14 cellular contexts compared by ENCODE assay signal in genomic region chr6:154161689-154162088, GRCh38.
A peak's percentile ranks its signal among the peaks of the same experiment; 100 is the strongest.
DNase-seq lines count a peak whose midpoint lies in the region; ATAC-seq, FAIRE-seq and TF ChIP-seq lines count a peak whose summit lies in the region.
"Had no signal": no experiment of that assay in that cellular context is flagged by ENCODE, and none has a peak within 500 bp of the region (broad histone marks: within the 10 kb centered on the region; RNA-seq: fewer than 3 reads in every experiment).

No MANE protein-coding gene starts in this region.

- no TSS peak for BruUV-seq in A673 (replicated peaks; lab: Mats Ljungman, UMichigan)

- no peaks in the 10 kb centered on the region for H4K20me1 ChIP-seq in hepatocyte (ENCODE audit: insufficient read depth, poor library complexity, severe bottlenecking)

- no peak for TF ChIP-seq CTCF in upper lobe of left lung (IDR thresholded peaks at IDR 0.05)
- TF ChIP-seq CTCF in A673 (conservative IDR thresholded peaks at IDR 0.05; ENCODE audit: low read depth, low read length), result no peak
- no peak for TF ChIP-seq CTCF in adrenal gland (IDR thresholded peaks at IDR 0.05)
- no peak for TF ChIP-seq CTCF in hepatocyte (IDR thresholded peaks at IDR 0.05; ENCODE audit: poor library complexity)

- H3K9me3 ChIP-seq in upper lobe of left lung (no peaks in the 10 kb centered on the region), A673 (ENCODE audit: low read depth, low read length, poor library complexity, severe bottlenecking) (no peaks in the 10 kb centered on the region), adrenal gland (replicated peaks in 1 of 3) (no peaks in the 10 kb centered on the region), hepatocyte (ENCODE audit: low read depth) (no peaks in the 10 kb centered on the region)
- H3K9me3 ChIP-seq: ovary had no signal

- no peak overlapping the region for H2AFZ ChIP-seq in hepatocyte

- 62 to 72% methylated on average over 3 of the region's 3 CpGs for WGBS in upper lobe of left lung, 2 donors
- WGBS in adrenal gland, 4 donors, result 56 to 69% (median 58%) methylated on average over 3 of the region's 3 CpGs
- WGBS in hepatocyte (ENCODE audit: low lambda C conversion rate, missing lambda C conversion rate), result 80% methylated on average over 3 of the region's 3 CpGs

- DNase-seq in GM18507 (ENCODE audit: extremely low spot score, insufficient read length, low read depth) (peak; percentile 33), MV-4-11 (lab: John Stamatoyannopoulos, UW) (peak; percentile 95), upper lobe of left lung (no peak), A673 (ENCODE audit: low spot score) (no peak), adrenal gland (no peak), hepatocyte (ENCODE audit: low spot score) (no peak)
- DNase-seq: activated naive CD4-positive, alpha-beta T cell treated with anti-CD3 and anti-CD28 coated beads, Interleukin-2, amount 50 U/mL, for 16 hours; DMS53; NCI-H2227 treated with DMSO at 0.1 percent for 48 hours; ovary had no signal

- H3K36me3 ChIP-seq in upper lobe of left lung (no peaks in the 10 kb centered on the region), A673 (ENCODE audit: insufficient read depth, low read length, poor library complexity, severe bottlenecking) (no peaks in the 10 kb centered on the region), adrenal gland (replicated peaks in 1 of 2) (no peaks in the 10 kb centered on the region), hepatocyte (replicated peaks; ENCODE audit: insufficient read depth, low read depth) (no peaks in the 10 kb centered on the region)
- H3K36me3 ChIP-seq: ovary had no signal

- POLR2A ChIA-PET in A673 (lab: Charles Lee; ENCODE audit: low non-redundant PET), result no interaction called here

- no peak overlapping the region for H3K4me2 ChIP-seq in hepatocyte

- H3K4me3 ChIP-seq in upper lobe of left lung (no peak overlapping the region), A673 (ENCODE audit: low read depth, low read length, poor library complexity, severe bottlenecking) (no peak overlapping the region), adrenal gland (no peak overlapping the region), hepatocyte (no peak overlapping the region)
- H3K4me3 ChIP-seq: ovary had no signal

- ATAC-seq in GM19395 (IDR thresholded peaks at IDR 0.05; ENCODE audit: unreplicated experiment) (peak; percentile 81), HG02938 (IDR thresholded peaks at IDR 0.05; ENCODE audit: unreplicated experiment) (peak; percentile 78), upper lobe of left lung (ENCODE audit: low FRiP score in 2 of 2) (no peak)

- CTCF ChIA-PET in A673 (lab: Charles Lee), result no interaction called here

- TF ChIP-seq POLR2A in upper lobe of left lung (IDR thresholded peaks at IDR 0.05) (no peak), adrenal gland (IDR thresholded peaks at IDR 0.05) (no peak)

- FAIRE-seq in GM18507 (lab: Jason Lieb, UNC), result peak; percentile 95
- FAIRE-seq: endometrium had no signal

- no peaks in the 10 kb centered on the region for H3K9me2 ChIP-seq in hepatocyte (replicated peaks; ENCODE audit: insufficient read depth)

- no peak for TF ChIP-seq EP300 in upper lobe of left lung (IDR thresholded peaks at IDR 0.05)

- intact Hi-C loops in A673 (cut with micrococcal nuclease; ENCODE audit: unreplicated experiment), result no loop called here
- intact Hi-C loops in adrenal gland (cut with DNase I), result no loop called here

- no peaks in the 10 kb centered on the region for H3K27me3 ChIP-seq in upper lobe of left lung
- no peaks in the 10 kb centered on the region for H3K27me3 ChIP-seq in A673 (replicated peaks; ENCODE audit: insufficient read depth, low read depth, low read length, poor library complexity)
- H3K27me3 ChIP-seq in adrenal gland, result no peaks in the 10 kb centered on the region
- H3K27me3 ChIP-seq in hepatocyte, result no peaks in the 10 kb centered on the region
- H3K27me3 ChIP-seq: ovary had no signal

- H3K27ac ChIP-seq in upper lobe of left lung, result no peak overlapping the region
- no peak overlapping the region for H3K27ac ChIP-seq in A673 (ENCODE audit: low read depth, low read length, poor library complexity, severe bottlenecking)
- H3K27ac ChIP-seq in adrenal gland, result no peak overlapping the region
- no peak overlapping the region for H3K27ac ChIP-seq in hepatocyte
- H3K27ac ChIP-seq: HL-60, ovary had no signal

- H3K4me1 ChIP-seq in upper lobe of left lung (peaks cover 17 to 28% (median 23%) of the 10 kb centered on the region in 4 donors), A673 (ENCODE audit: insufficient read depth, low read length, poor library complexity, severe bottlenecking) (peaks cover 1% of the 10 kb centered on the region), adrenal gland (replicated peaks in 1 of 2) (no peaks in the 10 kb centered on the region), hepatocyte (ENCODE audit: insufficient read depth) (no peaks in the 10 kb centered on the region)

- no peaks in the 10 kb centered on the region for H3K79me2 ChIP-seq in hepatocyte

Comparison
In these comparisons a context has a peak if more than half of its experiments do, and no peak if none do; other contexts are left out.
1. DNase-seq: peak in GM18507 (single experiment) and MV-4-11 (single experiment); none in upper lobe of left lung (0 of 2), A673 (single experiment), adrenal gland (0 of 7) and hepatocyte (single experiment).
2. ATAC-seq: peak in GM19395 (single experiment) and HG02938 (single experiment); none in upper lobe of left lung (0 of 2).